In genomic region chr22:45863981-45864751, GRCh38 we compare ENCODE assay signal across 8 cellular contexts.
DNase-seq lines count a peak whose midpoint lies in the region; ATAC-seq and TF ChIP-seq lines count a peak whose summit lies in the region.

No MANE protein-coding gene starts in this region.

- ATAC-seq in activated CD8-positive, alpha-beta T cell treated with anti-CD3 and anti-CD28 coated beads for 36 hours: peak; percentile 94
- ATAC-seq in GM18858 (IDR thresholded peaks at IDR 0.05; ENCODE audit: unreplicated experiment): no peak

- H3K23me2 ChIP-seq in H9 (ENCODE audit: insufficient read length, low read depth, low read length, poor library complexity, severe bottlenecking): no peaks in the 10 kb centered on the region

- H3K18ac ChIP-seq in H9 (ENCODE audit: insufficient read length, low read depth, low read length): no peak overlapping the region

- intact Hi-C loops in activated CD8-positive, alpha-beta T cell treated with anti-CD3 and anti-CD28 coated beads for 36 hours (cut with micrococcal nuclease): loop anchor here (2.0 kb wide), 1 partner anchor 111 kb away; no protein-coding TSS in a partner anchor

- no peaks in the 10 kb centered on the region; a peak in 1 of 5 replicates for H3K9me3 Mint-ChIP-seq in H9
- H3K9me3 Mint-ChIP-seq in activated CD8-positive, alpha-beta T cell treated with anti-CD3 and anti-CD28 coated beads for 36 hours: peaks cover 3% of the 10 kb centered on the region

- no peak overlapping the region for H3K9ac ChIP-seq in H9 (ENCODE audit: extremely low read depth, insufficient read length, low read length)
- peak overlapping the region; percentile 23 for H3K9ac ChIP-seq in endocrine pancreas (ENCODE audit: control insufficient read depth, insufficient read depth, low read length)

- H3T11ph ChIP-seq in H9 (ENCODE audit: low read length): no peak overlapping the region

- H3K14ac ChIP-seq in H9 (ENCODE audit: insufficient read depth, low read length): no peak overlapping the region

- H2BK20ac ChIP-seq in H9 (ENCODE audit: low read depth, low read length, poor library complexity, severe bottlenecking): no peak overlapping the region

- no peak overlapping the region for H3K4me3 ChIP-seq in endocrine pancreas (ENCODE audit: control insufficient read depth, insufficient read depth, low read length)

- H4K20me1 ChIP-seq in H9 (ENCODE audit: control insufficient read depth, insufficient read depth, insufficient read length): no peaks in the 10 kb centered on the region

- POLR2A ChIA-PET in activated CD8-positive, alpha-beta T cell treated with anti-CD3 and anti-CD28 coated beads for 36 hours (lab: Charles Lee): interaction anchor here (0.6 to 1.2 kb wide), 2 partner anchors 13 to 473 kb away, joined by 3 to 4 read pairs; no protein-coding TSS in a partner anchor

- no peaks in the 10 kb centered on the region; a peak in 1 of 7 replicates for H3K36me3 Mint-ChIP-seq in H9 (ENCODE audit: insufficient read depth in 1 of 3, low read depth in 3 of 3)
- peaks cover 6% of the 10 kb centered on the region for H3K36me3 Mint-ChIP-seq in activated CD8-positive, alpha-beta T cell treated with anti-CD3 and anti-CD28 coated beads for 36 hours (ENCODE audit: low read depth)

- H2BK12ac ChIP-seq in H9 (ENCODE audit: insufficient read length, low read depth, low read length): no peak overlapping the region

- DNase-seq in AG08396 (ENCODE audit: low spot score) (peak; percentile 81), H9 (peak; percentile 74), NCI-H748 (lab: John Stamatoyannopoulos, UW; ENCODE audit: unreplicated experiment) (peak; percentile 78), myocyte (ENCODE audit: low read depth) (peak; percentile 67)
- DNase-seq in activated CD8-positive, alpha-beta T cell treated with anti-CD3 and anti-CD28 coated beads for 36 hours: peak; percentile 86
- peak; percentile 32 to 50 for DNase-seq in stimulated activated CD8-positive, alpha-beta memory T cell treated with anti-CD3 and anti-CD28 coated beads, Interleukin-7, amount 100 ng/mL, for 1 hour (ENCODE audit: low read depth in 2 of 2)

- peak; percentile 97 for TF ChIP-seq CTCF in H9 (conservative IDR thresholded peaks at IDR 0.05)
- peak; percentile 97 for TF ChIP-seq CTCF in activated CD8-positive, alpha-beta T cell treated with anti-CD3 and anti-CD28 coated beads for 36 hours (IDR thresholded peaks at IDR 0.05)

- H3K4me1 ChIP-seq in H9 (ENCODE audit: insufficient read depth, low read length): no peaks in the 10 kb centered on the region
- no peaks in the 10 kb centered on the region for H3K4me1 ChIP-seq in endocrine pancreas (ENCODE audit: control insufficient read depth, insufficient read depth, low read length)

- no peaks in the 10 kb centered on the region for H3K79me2 ChIP-seq in H9 (ENCODE audit: insufficient read depth, low read length)

- no peak overlapping the region for H2AFZ ChIP-seq in H9 (ENCODE audit: low read length)

- H4K91ac ChIP-seq in H9 (ENCODE audit: insufficient read length, low read depth, low read length): no peak overlapping the region

- peaks cover 73% of the 10 kb centered on the region for H3K27me3 Mint-ChIP-seq in H9 (ENCODE audit: low read depth)
- peaks cover 39% of the 10 kb centered on the region for H3K27me3 Mint-ChIP-seq in activated CD8-positive, alpha-beta T cell treated with anti-CD3 and anti-CD28 coated beads for 36 hours

- no peak overlapping the region for H3K27ac ChIP-seq in H9 (ENCODE audit: insufficient read length, low read depth, low read length)

- no peak overlapping the region for H2BK120ac ChIP-seq in H9 (ENCODE audit: low read depth, low read length, poor library complexity, severe bottlenecking)

- no peaks in the 10 kb centered on the region for H3K79me1 ChIP-seq in H9 (ENCODE audit: insufficient read depth, low read depth, low read length, poor library complexity, severe bottlenecking)

- no peak overlapping the region for H3K56ac ChIP-seq in H9 (ENCODE audit: insufficient read length, low read depth, low read length)

- no peak overlapping the region for H2BK5ac ChIP-seq in H9 (ENCODE audit: insufficient read length, low read length)

- no CpG with 5 or more reads among the region's 19 CpGs for WGBS in H9 (ENCODE audit: extremely low coverage, insufficient read length, low lambda C conversion rate)

- H2AK5ac ChIP-seq in H9 (ENCODE audit: insufficient read length, low read length): no peak overlapping the region

- H3K27ac Mint-ChIP-seq in H9: no peak overlapping the region
- no peak overlapping the region for H3K27ac Mint-ChIP-seq in activated CD8-positive, alpha-beta T cell treated with anti-CD3 and anti-CD28 coated beads for 36 hours

- H3K4me3 Mint-ChIP-seq in H9: no peak overlapping the region
- H3K4me3 Mint-ChIP-seq in activated CD8-positive, alpha-beta T cell treated with anti-CD3 and anti-CD28 coated beads for 36 hours: no peak overlapping the region

- no peaks in the 10 kb centered on the region for H3K9me3 ChIP-seq in H9 (ENCODE audit: control insufficient read depth, low read depth, low read length)
- no peaks in the 10 kb centered on the region for H3K9me3 ChIP-seq in endocrine pancreas (ENCODE audit: control insufficient read depth, low read length)

- H3K27me3 ChIP-seq in H9 (ENCODE audit: insufficient read depth, low read length) (peaks cover 36% of the 10 kb centered on the region; the same call in 1 of the 2 replicates), endocrine pancreas (ENCODE audit: control insufficient read depth, insufficient read depth, low read length) (no peaks in the 10 kb centered on the region)

- H3K4me2 ChIP-seq in H9 (ENCODE audit: insufficient read depth, insufficient read length, low read length): no peak overlapping the region

- H4K8ac ChIP-seq in H9 (replicated peaks; ENCODE audit: insufficient read length, low read depth, low read length): no peak overlapping the region

- no peaks in the 10 kb centered on the region for H3K36me3 ChIP-seq in endocrine pancreas (ENCODE audit: control insufficient read depth, insufficient read depth, low read length)

- H3K23ac ChIP-seq in H9 (ENCODE audit: insufficient read length, low read depth, low read length): no peak overlapping the region

- H2BK15ac ChIP-seq in H9 (ENCODE audit: low read depth, low read length): no peak overlapping the region

- H4K5ac ChIP-seq in H9 (ENCODE audit: insufficient read length, low read depth, low read length): no peak overlapping the region

- no peak overlapping the region for H3K4ac ChIP-seq in H9 (ENCODE audit: low read depth, low read length)

- CTCF ChIA-PET in activated CD8-positive, alpha-beta T cell treated with anti-CD3 and anti-CD28 coated beads for 36 hours (lab: Charles Lee): interaction anchor here (0.6 to 3.4 kb wide), 30 partner anchors 10 to 332 kb away, joined by 3 to 33 read pairs (median 3); partner anchors contain the start of gene ATXN10

- H3K4me1 Mint-ChIP-seq in H9: peaks cover 16 to 26% of the 10 kb centered on the region in 2 experiments
- H3K4me1 Mint-ChIP-seq in activated CD8-positive, alpha-beta T cell treated with anti-CD3 and anti-CD28 coated beads for 36 hours (ENCODE audit: low read depth): peaks cover 7% of the 10 kb centered on the region
